In the genomic region with DNA sequence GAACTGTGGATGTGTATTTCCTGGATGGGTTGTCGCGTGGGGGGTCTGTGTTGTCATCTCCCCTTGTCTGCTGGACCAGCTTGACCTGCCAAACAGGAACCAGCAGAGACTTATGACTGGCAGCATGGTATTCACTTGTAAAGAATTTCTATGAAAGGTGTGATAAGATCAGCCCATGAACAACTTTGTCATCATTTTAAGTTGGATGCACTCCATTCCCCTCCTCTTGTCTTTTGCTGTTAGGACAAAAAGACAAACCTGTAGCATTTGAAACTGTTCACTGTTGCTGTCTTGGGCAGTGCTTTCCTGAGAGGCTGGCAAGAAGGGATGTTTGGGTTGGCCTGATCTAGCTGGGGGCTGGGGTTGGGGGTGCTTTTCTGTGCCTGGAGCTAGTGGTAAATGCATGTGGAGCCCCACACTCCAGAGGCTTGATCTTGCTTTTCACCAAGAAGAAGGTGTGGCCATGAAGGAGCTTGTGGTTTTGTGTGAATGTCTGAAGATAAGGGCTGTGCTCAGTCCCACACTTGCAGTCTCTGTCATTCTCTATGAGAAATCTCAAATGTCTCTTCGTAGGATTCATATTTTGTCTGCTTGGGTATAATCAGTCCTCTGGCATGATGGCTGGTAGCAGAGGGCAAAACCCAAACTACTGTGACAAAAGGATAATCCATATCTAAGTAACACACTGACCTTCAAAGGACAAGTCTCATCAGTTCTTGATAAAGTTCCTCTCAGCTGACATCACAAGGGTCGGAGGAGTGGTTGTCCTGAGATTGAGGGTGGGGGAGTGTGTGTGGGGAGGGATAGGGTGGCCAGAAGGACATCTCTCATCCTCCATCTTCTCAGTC, we compare ENCODE assay signal across 10 cellular contexts. TPM values are rescaled to one million over a fixed set of nuclear protein-coding genes. Genes with fewer than 3 reads are reported as not detected.
DNase-seq lines count a peak whose midpoint lies in the region; ATAC-seq and TF ChIP-seq lines count a peak whose summit lies in the region.
"Had no signal": no experiment of that assay in that cellular context is flagged by ENCODE, and none has a peak within 500 bp of the region (broad histone marks: within the 10 kb centered on the region; RNA-seq: fewer than 3 reads in every experiment).

No MANE protein-coding gene starts in this region.

- TF ChIP-seq CTCF in Calu3 (IDR thresholded peaks at IDR 0.05; ENCODE audit: unreplicated experiment), result no peak
- no peak for TF ChIP-seq CTCF in breast epithelium (IDR thresholded peaks at IDR 0.05)
- no peak for TF ChIP-seq CTCF in nephron progenitor cell (IDR thresholded peaks at IDR 0.05)

- BruUV-seq in Calu3 (replicated peaks; lab: Mats Ljungman, UMichigan), result no TSS peak

- H3K4me3 Mint-ChIP-seq in Calu3 (ENCODE audit: low read depth, unreplicated experiment) (no peak overlapping the region), nephron progenitor cell (no peak overlapping the region)

- H3K36me3 Mint-ChIP-seq in Calu3 (ENCODE audit: insufficient read depth, unreplicated experiment), result peaks cover 33% of the 10 kb centered on the region
- peaks cover 37% of the 10 kb centered on the region for H3K36me3 Mint-ChIP-seq in nephron progenitor cell (ENCODE audit: low read depth)

- H3K4me1 Mint-ChIP-seq in Calu3 (ENCODE audit: low read depth, unreplicated experiment) (peaks cover 43% of the 10 kb centered on the region), nephron progenitor cell (peaks cover 14% of the 10 kb centered on the region)

- H3K27me3 ChIP-seq in breast epithelium, result no peaks in the 10 kb centered on the region
- no peaks in the 10 kb centered on the region for H3K27me3 ChIP-seq in MG63
- H3K27me3 ChIP-seq: left lung had no signal

- no peak overlapping the region for H3K4me3 ChIP-seq in breast epithelium
- no peak overlapping the region for H3K4me3 ChIP-seq in MG63
- H3K4me3 ChIP-seq: left lung had no signal

- ATAC-seq in GM21423 (IDR thresholded peaks at IDR 0.05; ENCODE audit: unreplicated experiment) (no peak), HG03135 (IDR thresholded peaks at IDR 0.05; ENCODE audit: unreplicated experiment) (no peak), GM21717 (IDR thresholded peaks at IDR 0.05; ENCODE audit: unreplicated experiment) (no peak)
- ATAC-seq: left lung, right cardiac atrium had no signal

- peak overlapping the region; percentile 5 to 67 for H3K27ac ChIP-seq in breast epithelium

- H3K27me3 Mint-ChIP-seq in Calu3 (ENCODE audit: unreplicated experiment) (no peaks in the 10 kb centered on the region), nephron progenitor cell (ENCODE audit: low read depth, poor library complexity) (peaks cover 3% of the 10 kb centered on the region)

- H3K9me3 ChIP-seq in breast epithelium, result no peaks in the 10 kb centered on the region
- no peaks in the 10 kb centered on the region for H3K9me3 ChIP-seq in MG63
- H3K9me3 ChIP-seq: left lung had no signal

- TF ChIP-seq POLR2A in breast epithelium (IDR thresholded peaks at IDR 0.05), result no peak

- H3K9me3 Mint-ChIP-seq in Calu3 (ENCODE audit: low read depth, unreplicated experiment) (no peaks in the 10 kb centered on the region), nephron progenitor cell (no peaks in the 10 kb centered on the region)

- intact Hi-C loops in Calu3 (cut with micrococcal nuclease; ENCODE audit: unreplicated experiment), result no loop called here
- intact Hi-C loops in breast epithelium (cut with DNase I; ENCODE audit: low total_unique reads), result no loop called here

- CTCF ChIA-PET in Calu3 (lab: Charles Lee), result no interaction called here

- no peaks in the 10 kb centered on the region for H3K4me1 ChIP-seq in breast epithelium

- peak; percentile 35 for DNase-seq in Calu3
- peak; percentile 53 for DNase-seq in NCI-H226
- DNase-seq in breast epithelium (ENCODE audit: low spot score in 2 of 2), result peak; percentile 74 to 81
- no peak for DNase-seq in nephron progenitor cell
- DNase-seq in MG63, result no peak
- DNase-seq: left lung, right cardiac atrium had no signal

- H3K27ac Mint-ChIP-seq in Calu3 (ENCODE audit: unreplicated experiment), result peak overlapping the region; percentile 52
- H3K27ac Mint-ChIP-seq in nephron progenitor cell, result peak overlapping the region; percentile 14

- H3K36me3 ChIP-seq in breast epithelium (no peaks in the 10 kb centered on the region), MG63 (peaks cover 51% of the 10 kb centered on the region)

RNA-seq across cellular contexts. Expression of a gene that starts 39.0 kb away (rescaled TPM):
- total RNA-seq in Calu3 (2022) (40.2 and 41.3 TPM in 2 replicates), breast epithelium (10 to 100 TPM; 36.1 to 59.8 (median 38.5) TPM)
- total RNA-seq in MG63 (2014; rRNA removed; shearing (Covaris generic); ENCODE audit: low replicate concordance), result 88.6 and 110 TPM in 2 replicates

RNA-seq across cellular contexts. Expression of a gene that starts 54.2 kb away (rescaled TPM):
- total RNA-seq in Calu3 (2022) (not detected in 2 replicates), breast epithelium (10 to 100 TPM; 35.0 to 60.6 (median 42.3) TPM)
- total RNA-seq in MG63 (2014; rRNA removed; shearing (Covaris generic); ENCODE audit: low replicate concordance), result 1.8 and 3.9 TPM in 2 replicates

Comparison
In these comparisons a context has a peak if more than half of its experiments do, and no peak if none do; other contexts are left out.
1. DNase-seq: peak in Calu3 (single experiment), NCI-H226 (single experiment) and breast epithelium (2 of 2); none in nephron progenitor cell (single experiment) and MG63 (single experiment).